ENCODE assay signal across 9 cellular contexts in genomic region chr2:98507940-98508689, GRCh38.
DNase-seq lines count a peak whose midpoint lies in the region; ATAC-seq lines count a peak whose summit lies in the region.
"Had no signal": no experiment of that assay in that cellular context is flagged by ENCODE, and none has a peak within 500 bp of the region (broad histone marks: within the 10 kb centered on the region; RNA-seq: fewer than 3 reads in every experiment).

No MANE protein-coding gene starts in this region.

- peaks cover 29% of the 10 kb centered on the region for H3K36me3 Mint-ChIP-seq in T-helper 1 cell treated with Interleukin-12 subunit alpha and Interleukin-12 subunit beta and Interleukin-4 antibody, amounts not matched to agents 30 μg/mL and 1 μg/mL, for 36 hours (ENCODE audit: low read depth)
- H3K36me3 Mint-ChIP-seq in activated naive CD8-positive, alpha-beta T cell treated with anti-CD3 and anti-CD28 coated beads for 36 hours: peaks cover 22% of the 10 kb centered on the region

- peaks cover 0 to 5% of the 10 kb centered on the region in 2 donors for H3K36me3 ChIP-seq in stomach smooth muscle (ENCODE audit: control insufficient read depth in 2 of 2, insufficient read depth in 2 of 2, low read length in 2 of 2)

- peak overlapping the region; percentile 31 for H3K27ac ChIP-seq in stomach smooth muscle (ENCODE audit: low read length)

- H3K27ac Mint-ChIP-seq in T-helper 1 cell treated with Interleukin-12 subunit alpha and Interleukin-12 subunit beta and Interleukin-4 antibody, amounts not matched to agents 30 μg/mL and 1 μg/mL, for 36 hours: peak overlapping the region; percentile 79
- H3K27ac Mint-ChIP-seq in activated naive CD8-positive, alpha-beta T cell treated with anti-CD3 and anti-CD28 coated beads for 36 hours: peak overlapping the region; percentile 88

- H3K27me3 ChIP-seq in stomach smooth muscle (ENCODE audit: control insufficient read depth in 1 of 2, insufficient read depth in 2 of 2, low read length in 2 of 2): no peaks in the 10 kb centered on the region

- no peak overlapping the region for H3K4me3 ChIP-seq in stomach smooth muscle (ENCODE audit: low read length in 2 of 2)

- H3K9me3 ChIP-seq in stomach smooth muscle (ENCODE audit: control insufficient read depth in 2 of 2, low read length in 2 of 2): no peaks in the 10 kb centered on the region

- no peak overlapping the region for H3K9ac ChIP-seq in stomach smooth muscle (ENCODE audit: low read length in 2 of 2)

- peak; percentile 13 for ATAC-seq in left colon
- ATAC-seq in HG02798 (IDR thresholded peaks at IDR 0.05; ENCODE audit: poor library complexity, unreplicated experiment): no peak

- intact Hi-C loops in left colon (cut with DNase I, micrococcal nuclease): no loop called here

- H3K9me3 Mint-ChIP-seq in T-helper 1 cell treated with Interleukin-12 subunit alpha and Interleukin-12 subunit beta and Interleukin-4 antibody, amounts not matched to agents 30 μg/mL and 1 μg/mL, for 36 hours: no peaks in the 10 kb centered on the region
- H3K9me3 Mint-ChIP-seq in activated naive CD8-positive, alpha-beta T cell treated with anti-CD3 and anti-CD28 coated beads for 36 hours: no peaks in the 10 kb centered on the region

- DNase-seq in T-helper 1 cell: no peak
- no peak for DNase-seq in activated naive CD8-positive, alpha-beta T cell treated with anti-CD3 and anti-CD28 coated beads for 36 hours
- DNase-seq in left colon: peak; percentile 32 to 56
- DNase-seq in NCI-H345 treated with DMSO at 0.1 percent for 48 hours (lab: John Stamatoyannopoulos, UW; ENCODE audit: unreplicated experiment): no peak
- DNase-seq in mesenteric fat pad (ENCODE audit: low spot score): no peak
- DNase-seq: SHP77 had no signal

- peaks cover 67% of the 10 kb centered on the region for H3K4me1 Mint-ChIP-seq in T-helper 1 cell treated with Interleukin-12 subunit alpha and Interleukin-12 subunit beta and Interleukin-4 antibody, amounts not matched to agents 30 μg/mL and 1 μg/mL, for 36 hours (ENCODE audit: low read depth)
- H3K4me1 Mint-ChIP-seq in activated naive CD8-positive, alpha-beta T cell treated with anti-CD3 and anti-CD28 coated beads for 36 hours: peaks cover 86% of the 10 kb centered on the region

- H3K4me3 Mint-ChIP-seq in T-helper 1 cell treated with Interleukin-12 subunit alpha and Interleukin-12 subunit beta and Interleukin-4 antibody, amounts not matched to agents 30 μg/mL and 1 μg/mL, for 36 hours: peak overlapping the region; percentile 43
- peak overlapping the region; percentile 43 for H3K4me3 Mint-ChIP-seq in activated naive CD8-positive, alpha-beta T cell treated with anti-CD3 and anti-CD28 coated beads for 36 hours

- no peaks in the 10 kb centered on the region for H3K27me3 Mint-ChIP-seq in T-helper 1 cell treated with Interleukin-12 subunit alpha and Interleukin-12 subunit beta and Interleukin-4 antibody, amounts not matched to agents 30 μg/mL and 1 μg/mL, for 36 hours (ENCODE audit: low read depth)
- H3K27me3 Mint-ChIP-seq in activated naive CD8-positive, alpha-beta T cell treated with anti-CD3 and anti-CD28 coated beads for 36 hours: no peaks in the 10 kb centered on the region

- peaks cover 35% of the 10 kb centered on the region for H3K4me1 ChIP-seq in stomach smooth muscle (ENCODE audit: control insufficient read depth, insufficient read depth, low read length)

Comparison
In these comparisons a context has a peak if more than half of its experiments do, and no peak if none do; other contexts are left out.
1. DNase-seq: peak in left colon (2 of 2); none in T-helper 1 cell (0 of 5), activated naive CD8-positive, alpha-beta T cell treated with anti-CD3 and anti-CD28 coated beads for 36 hours (single experiment), NCI-H345 treated with DMSO at 0.1 percent for 48 hours (single experiment) and mesenteric fat pad (single experiment).